Comparison of ENCODE assay signal across 26 cellular contexts in genomic region chr1:178885869-178886268, GRCh38. TPM values are rescaled to one million over a fixed set of nuclear protein-coding genes. Genes with fewer than 3 reads are reported as not detected.
DNase-seq lines count a peak whose midpoint lies in the region; ATAC-seq, FAIRE-seq and TF ChIP-seq lines count a peak whose summit lies in the region.
"Had no signal": no experiment of that assay in that cellular context is flagged by ENCODE, and none has a peak within 500 bp of the region (broad histone marks: within the 10 kb centered on the region; RNA-seq: fewer than 3 reads in every experiment).

No MANE protein-coding gene starts in this region.

- intact Hi-C loops in Panc1 (cut with micrococcal nuclease; ENCODE audit: unreplicated experiment), result loop anchor here (5.0 kb wide), 1 partner anchor 354 kb away; no protein-coding TSS in a partner anchor

- H3K4me3 ChIP-seq in Panc1 (ENCODE audit: low read depth in 2 of 2, low read length in 2 of 2), result no peak overlapping the region
- H3K4me3 ChIP-seq: GM12878, GM23248, Peyer's patch, SK-N-MC had no signal

- no peaks in the 10 kb centered on the region for H3K9me3 ChIP-seq in Panc1 (ENCODE audit: control insufficient read depth, insufficient read depth, low read depth, low read length)
- H3K9me3 ChIP-seq: Peyer's patch had no signal

- TF ChIP-seq CTCF in Panc1 (IDR thresholded peaks at IDR 0.05), result peak; percentile 55; the same call in 1 of the 2 replicates

- no peak overlapping the region for H3K27ac ChIP-seq in Panc1 (ENCODE audit: low read length)
- H3K27ac ChIP-seq: 22Rv1, GM23248, Peyer's patch, SK-N-MC had no signal

- no peaks in the 10 kb centered on the region for H3K36me3 ChIP-seq in Panc1 (ENCODE audit: control insufficient read depth, insufficient read depth, low read length)

- peak; percentile 88 for FAIRE-seq in islet of Langerhans (lab: Jason Lieb, UNC)
- FAIRE-seq: GM12878 had no signal

- BruUV-seq in Panc1 (replicated peaks; lab: Mats Ljungman, UMichigan), result no TSS peak

- H3K4me1 ChIP-seq in Panc1 (ENCODE audit: control insufficient read depth, insufficient read depth, low read length), result no peaks in the 10 kb centered on the region
- H3K4me1 ChIP-seq: Peyer's patch had no signal

- in situ Hi-C loops in Panc1 (cut with HindIII; ENCODE audit: low pct_unique_long_range_greater_than_20kb, low sequenced_read_pairs), result no loop called here

- ATAC-seq in Panc1 (no peak), GM18868 (IDR thresholded peaks at IDR 0.05; ENCODE audit: unreplicated experiment) (no peak)
- ATAC-seq: GM12878, Right ventricle myocardium inferior, T-cell had no signal

- POLR2A ChIA-PET in Panc1 (lab: Charles Lee), result no interaction called here

- CTCF ChIA-PET in Panc1 (lab: Charles Lee), result no interaction called here

- H3K27me3 ChIP-seq in Panc1 (ENCODE audit: control insufficient read depth, insufficient read depth, low read length), result no peaks in the 10 kb centered on the region
- H3K27me3 ChIP-seq: Peyer's patch had no signal

- DNase-seq in DMS 273 (lab: John Stamatoyannopoulos, UW; ENCODE audit: unreplicated experiment), result peak; percentile 20
- DNase-seq in DMS 273 treated with DMSO at 0.1 percent for 48 hours (lab: John Stamatoyannopoulos, UW), result no peak
- peak; percentile 13 for DNase-seq in DMS114 treated with DMSO at 0.1 percent for 48 hours (lab: John Stamatoyannopoulos, UW; ENCODE audit: unreplicated experiment)
- no peak for DNase-seq in Panc1 (ENCODE audit: low read depth, low spot score)
- DNase-seq in KG1 (lab: John Stamatoyannopoulos, UW), result no peak
- no peak for DNase-seq in stimulated activated CD4-positive, alpha-beta T cell treated with anti-CD3 and anti-CD28 coated beads, Interleukin-2, amount 100 ng/mL, for 48 hours
- DNase-seq: COR-L47, DMS79 treated with DMSO at 0.1 percent for 48 hours, GM23248, HCEC 1CT, KBM-7, NCI-H1105, NCI-H1694, NCI-H2107, NCI-H345, NCI-H748 treated with DMSO at 0.1 percent for 48 hours, Peyer's patch, T-cell had no signal

RNA-seq across cellular contexts. Expression of gene ANGPTL1, which starts 15.0 kb away (rescaled TPM):
- total RNA-seq in Panc1 (2021; ENCODE audit: unreplicated experiment), result not detected
- polyA plus RNA-seq in Panc1 (2012; ENCODE audit: insufficient read length), result not detected
- total RNA-seq: G401, GM12878, MCF 10A had no signal
- polyA plus RNA-seq: GM12878 had no signal

Comparison
In these comparisons a context has a peak if more than half of its experiments do, and no peak if none do; other contexts are left out.
1. DNase-seq: peak in DMS 273 (single experiment) and DMS114 treated with DMSO at 0.1 percent for 48 hours (single experiment); none in DMS 273 treated with DMSO at 0.1 percent for 48 hours (single experiment), Panc1 (single experiment), KG1 (single experiment) and stimulated activated CD4-positive, alpha-beta T cell treated with anti-CD3 and anti-CD28 coated beads, Interleukin-2, amount 100 ng/mL, for 48 hours (0 of 2).